31 cellular contexts compared by ENCODE assay signal in genomic region chr9:93686127-93686879, GRCh38.
DNase-seq lines count a peak whose midpoint lies in the region; ATAC-seq and TF ChIP-seq lines count a peak whose summit lies in the region.
"Had no signal": no experiment of that assay in that cellular context is flagged by ENCODE, and none has a peak within 500 bp of the region (broad histone marks: within the 10 kb centered on the region; RNA-seq: fewer than 3 reads in every experiment).

No MANE protein-coding gene starts in this region.

- ATAC-seq in IMR-90 (ENCODE audit: low read depth) (no peak), lung (ENCODE audit: insufficient read depth, low FRiP score) (no peak)
- ATAC-seq: activated T-cell treated with anti-CD3 and anti-CD28 coated beads, Interleukin-2, amount 50 U/mL, for 72 hours; esophagus mucosa; HCT116; left colon had no signal

- no peak overlapping the region for H2BK15ac ChIP-seq in IMR-90 (ENCODE audit: low read depth, low read length)

- peak overlapping the region; percentile 8 for H2AK9ac ChIP-seq in IMR-90 (replicated peaks; ENCODE audit: low read depth, low read length, poor library complexity)

- no peak overlapping the region for H2BK20ac ChIP-seq in IMR-90 (ENCODE audit: low read depth, low read length)

- no peak overlapping the region for H2AFZ ChIP-seq in IMR-90 (replicated peaks; ENCODE audit: low read length, poor library complexity)

- H3K27ac Mint-ChIP-seq in type B pancreatic cell = no peak overlapping the region
- H3K27ac Mint-ChIP-seq: activated naive CD4-positive, alpha-beta T cell treated with anti-CD3 and anti-CD28 coated beads, Interleukin-2, amount 50 U/mL, for 24 hours; activated T-cell treated with anti-CD3 and anti-CD28 coated beads, Interleukin-2, amount 50 U/mL, for 72 hours had no signal

- no peak overlapping the region for H3K4ac ChIP-seq in IMR-90 (ENCODE audit: low read depth, low read length)

- POLR2A ChIA-PET in IMR-90 (lab: Charles Lee; ENCODE audit: unreplicated experiment) = no interaction called here

- H3K18ac ChIP-seq in IMR-90 (ENCODE audit: low read depth, low read length) = no peak overlapping the region

- H3K27ac ChIP-seq in IMR-90 (ENCODE audit: insufficient read depth, low read length) = no peak overlapping the region
- H3K27ac ChIP-seq in lung (ENCODE audit: low read depth in 1 of 2, low read length in 1 of 2) = no peak overlapping the region
- H3K27ac ChIP-seq: BLaER1, breast epithelium, skin epidermis had no signal

- H3K36me3 ChIP-seq in IMR-90 (ENCODE audit: control insufficient read depth, insufficient read depth, low read length) = no peaks in the 10 kb centered on the region
- H3K36me3 ChIP-seq in lung (ENCODE audit: control insufficient read depth in 2 of 2, insufficient read depth in 2 of 2, low read length in 2 of 2) = no peaks in the 10 kb centered on the region
- H3K36me3 ChIP-seq: BLaER1, breast epithelium, MG63 had no signal

- dilution Hi-C loops in IMR-90 (cut with HindIII; ENCODE audit: low sequenced_read_pairs, unreplicated experiment) = no loop called here

- H2AK5ac ChIP-seq in IMR-90 (ENCODE audit: low read depth, low read length) = no peak overlapping the region

- H3K36me3 Mint-ChIP-seq in type B pancreatic cell = no peaks in the 10 kb centered on the region

- H3K27me3 ChIP-seq in IMR-90 (ENCODE audit: control insufficient read depth, insufficient read depth, low read length) (no peaks in the 10 kb centered on the region; the same call in 1 of the 2 replicates), lung (ENCODE audit: control insufficient read depth, insufficient read depth) (no peaks in the 10 kb centered on the region)
- H3K27me3 ChIP-seq: BLaER1, breast epithelium, MG63 had no signal

- DNase-seq in activated effector memory CD4-positive, alpha-beta T cell treated with anti-CD3 and anti-CD28 coated beads, Interleukin-2, amount 50 U/mL, for 16 hours = peak; percentile 46
- DNase-seq in activated effector memory CD4-positive, alpha-beta T cell treated with Interleukin-2 at 50 U/mL for 16 hours = no peak
- DNase-seq in IMR-90 (no peak), lung (ENCODE audit: low spot score) (peak; percentile 22), type B pancreatic cell (ENCODE audit: extremely low spot score, unreplicated experiment) (peak; percentile 60), RKO (ENCODE audit: low spot score) (no peak), foreskin melanocyte (no peak), SHP77 treated with DMSO at 0.1 percent for 48 hours (lab: John Stamatoyannopoulos, UW) (no peak)
- DNase-seq: activated CD4-positive, CD25-positive, alpha-beta regulatory T cell treated with anti-CD3 and anti-CD28 coated beads, Interleukin-2, amount 50 U/mL, for 72 hours; activated T-cell treated with anti-CD3 and anti-CD28 coated beads, Interleukin-2, amount 50 U/mL, for 72 hours; amygdala; cortex of kidney; DMS53; foreskin fibroblast; GDM1; KG1; mesendoderm; MG63; NCI-H1105 treated with DMSO at 0.1 percent for 48 hours; NCI-H2029; NCI-H526; RPMI8226; stimulated activated CD4-positive, alpha-beta T cell treated with anti-CD3 and anti-CD28 coated beads, Interleukin-1b, Interleukin-23, amount 100 ng/mL, for 48 hours; trophoblast cell had no signal

- H3K9me3 ChIP-seq in IMR-90 (ENCODE audit: control insufficient read depth, insufficient read depth, low read length) (no peaks in the 10 kb centered on the region), lung (ENCODE audit: control insufficient read depth in 2 of 2, insufficient read depth in 1 of 2, low read length in 1 of 2) (peaks cover 2 to 10% of the 10 kb centered on the region in 2 donors)

- CTCF ChIA-PET in IMR-90 (lab: Yijun Ruan, JAX) = interaction anchor here (1.1 kb wide), 1 partner anchor 328 kb away, joined by 3 read pairs; no protein-coding TSS in a partner anchor

- no peak for TF ChIP-seq POLR2A in IMR-90 (IDR thresholded peaks at IDR 0.05; ENCODE audit: low read depth, low read length)

- H2BK120ac ChIP-seq in IMR-90 (ENCODE audit: low read depth, low read length) = no peak overlapping the region

- H3K4me2 ChIP-seq in IMR-90 (ENCODE audit: low read depth, low read length) = no peak overlapping the region
- H3K4me2 ChIP-seq: BLaER1 had no signal

- H3K4me1 ChIP-seq in IMR-90 (ENCODE audit: control insufficient read depth, insufficient read depth, low read length) (no peaks in the 10 kb centered on the region), lung (ENCODE audit: control insufficient read depth in 2 of 2, insufficient read depth in 2 of 2, low read length in 2 of 2) (no peaks in the 10 kb centered on the region)
- H3K4me1 ChIP-seq: breast epithelium had no signal

- no peaks in the 10 kb centered on the region for H4K20me1 ChIP-seq in IMR-90 (ENCODE audit: insufficient read depth, low read length)
- H4K20me1 ChIP-seq: BLaER1 had no signal

- no peak overlapping the region for H3K14ac ChIP-seq in IMR-90 (replicated peaks; ENCODE audit: low read depth, low read length)

- H3K27me3 Mint-ChIP-seq in type B pancreatic cell = peaks cover 3% of the 10 kb centered on the region

- H4K8ac ChIP-seq in IMR-90 (ENCODE audit: low read depth in 2 of 2, low read length in 2 of 2) = no peak overlapping the region

- H4K91ac ChIP-seq in IMR-90 (ENCODE audit: insufficient read depth, low read depth, low read length) = no peak overlapping the region

- H3K79me1 ChIP-seq in IMR-90 (ENCODE audit: low read depth in 1 of 2, low read length in 2 of 2) = no peaks in the 10 kb centered on the region

- H3K4me3 ChIP-seq in IMR-90 (ENCODE audit: insufficient read depth, low read depth, low read length) (no peak overlapping the region), lung (no peak overlapping the region)
- H3K4me3 ChIP-seq: BLaER1, breast epithelium, MG63, skin epidermis had no signal

- TF ChIP-seq RAD21 in IMR-90 (IDR thresholded peaks at IDR 0.05; ENCODE audit: low read length) = no peak

- no peak overlapping the region for H3K9ac ChIP-seq in IMR-90 (ENCODE audit: low read depth, low read length)
- H3K9ac ChIP-seq: BLaER1 had no signal

- H4K5ac ChIP-seq in IMR-90 (ENCODE audit: low read depth, low read length) = no peak overlapping the region

- TF ChIP-seq CTCF in IMR-90 (conservative IDR thresholded peaks at IDR 0.05; ENCODE audit: low read depth, low read length) = no peak
- TF ChIP-seq CTCF in lung (IDR thresholded peaks at IDR 0.05; ENCODE audit: control extremely low read depth, extremely low read depth) = no peak
- no peak for TF ChIP-seq CTCF in type B pancreatic cell (conservative IDR thresholded peaks at IDR 0.05)

- peaks cover 9% of the 10 kb centered on the region for H3K4me1 Mint-ChIP-seq in type B pancreatic cell (ENCODE audit: unreplicated experiment)
- H3K4me1 Mint-ChIP-seq: activated naive CD4-positive, alpha-beta T cell treated with anti-CD3 and anti-CD28 coated beads, Interleukin-2, amount 50 U/mL, for 24 hours had no signal

- no peak overlapping the region for H2BK5ac ChIP-seq in IMR-90 (ENCODE audit: low read depth, low read length, poor library complexity, severe bottlenecking)

- intact Hi-C loops in IMR-90 (cut with micrococcal nuclease) = no loop called here

- no peak overlapping the region for H3K4me3 Mint-ChIP-seq in type B pancreatic cell
- H3K4me3 Mint-ChIP-seq: activated naive CD4-positive, alpha-beta T cell treated with anti-CD3 and anti-CD28 coated beads, Interleukin-2, amount 50 U/mL, for 24 hours; activated T-cell treated with anti-CD3 and anti-CD28 coated beads, Interleukin-2, amount 50 U/mL, for 72 hours had no signal

- in situ Hi-C loops in IMR-90 (cut with MboI; ENCODE audit: low sequenced_read_pairs) = loop anchor here (25.0 kb wide), 1 partner anchor 501 kb away; no protein-coding TSS in a partner anchor

- H3K9me3 Mint-ChIP-seq in type B pancreatic cell = peaks cover 6% of the 10 kb centered on the region

- no peak overlapping the region for H3K23ac ChIP-seq in IMR-90 (ENCODE audit: low read depth, low read length)

- no TSS peak for BruUV-seq in IMR-90 (replicated peaks; lab: Mats Ljungman, UMichigan)

- 75% methylated on average over 8 of the region's 9 CpGs; no CpG with 5 or more reads in 1 of the 2 experiments for WGBS in IMR-90 (ENCODE audit: extremely low coverage in 2 of 2, insufficient read length in 1 of 2), 2 experiments
- WGBS in lung, 2 donors = 91 to 95% methylated on average over 9 of the region's 9 CpGs

- H3K56ac ChIP-seq in IMR-90 (ENCODE audit: extremely low read depth, insufficient read depth, low read length) = no peak overlapping the region

- H3K9me1 ChIP-seq in IMR-90 (ENCODE audit: insufficient read depth, low read length) = no peaks in the 10 kb centered on the region

TF ChIP-seq in IMR-90, 13 proteins besides CTCF, POLR2A, EP300 and RAD21:
- TF ChIP-seq SMC3 (IDR thresholded peaks at IDR 0.05; ENCODE audit: low read depth, low read length) = no peak
- no peak for TF ChIP-seq MAFK (IDR thresholded peaks at IDR 0.05; ENCODE audit: low read depth, low read length)
- no peak for TF ChIP-seq USF2 (IDR thresholded peaks at IDR 0.05; ENCODE audit: low read depth, low read length)
- no peak for TF ChIP-seq NFE2L2 (IDR thresholded peaks at IDR 0.05; ENCODE audit: low read depth, low read length)
TF ChIP-seq in IMR-90: peak in this region for 0.

Comparison
In these comparisons a context has a peak if more than half of its experiments do, and no peak if none do; other contexts are left out.
1. DNase-seq: peak in activated effector memory CD4-positive, alpha-beta T cell treated with anti-CD3 and anti-CD28 coated beads, Interleukin-2, amount 50 U/mL, for 16 hours (single experiment), lung (single experiment) and type B pancreatic cell (single experiment); none in activated effector memory CD4-positive, alpha-beta T cell treated with Interleukin-2 at 50 U/mL for 16 hours (single experiment), IMR-90 (single experiment), RKO (single experiment), foreskin melanocyte (single experiment) and SHP77 treated with DMSO at 0.1 percent for 48 hours (single experiment).